Comparison of ENCODE assay signal across 1 cellular context in the genomic region with DNA sequence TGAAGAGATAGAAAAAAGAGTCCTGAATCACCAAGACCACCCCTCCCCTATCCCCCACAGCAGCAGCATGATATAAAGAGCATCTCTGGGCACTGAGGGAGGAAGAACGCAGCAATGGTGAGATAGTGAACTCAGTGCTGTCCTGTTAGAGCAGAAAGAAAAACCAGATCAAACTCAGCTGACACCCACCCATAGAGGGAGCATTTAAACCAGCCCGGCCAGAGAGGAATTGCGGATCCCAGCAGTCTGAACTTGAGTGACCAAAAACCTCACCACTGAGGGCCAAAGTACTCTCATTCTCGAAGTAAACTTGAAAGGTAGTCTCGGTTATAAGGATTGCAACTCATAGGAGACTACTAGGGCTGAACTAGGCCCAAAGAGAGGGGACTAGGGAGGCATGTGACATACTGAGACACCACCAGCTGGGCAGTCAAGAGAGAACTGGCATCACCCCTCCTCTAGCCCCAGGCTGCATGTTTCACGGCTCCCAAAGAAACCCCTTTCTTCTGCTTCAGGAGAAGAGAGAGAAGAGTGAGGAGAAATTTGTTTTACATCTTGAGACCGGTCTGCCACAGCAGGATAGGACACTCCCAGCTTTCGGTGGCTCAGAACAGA.
TF ChIP-seq lines count a peak whose summit lies in the region.

No MANE protein-coding gene starts in this region.

TF ChIP-seq in GM23338, 12 proteins besides CTCF, POLR2A, EP300 and RAD21 (continued from another document):
- TF ChIP-seq, protein P1, sequence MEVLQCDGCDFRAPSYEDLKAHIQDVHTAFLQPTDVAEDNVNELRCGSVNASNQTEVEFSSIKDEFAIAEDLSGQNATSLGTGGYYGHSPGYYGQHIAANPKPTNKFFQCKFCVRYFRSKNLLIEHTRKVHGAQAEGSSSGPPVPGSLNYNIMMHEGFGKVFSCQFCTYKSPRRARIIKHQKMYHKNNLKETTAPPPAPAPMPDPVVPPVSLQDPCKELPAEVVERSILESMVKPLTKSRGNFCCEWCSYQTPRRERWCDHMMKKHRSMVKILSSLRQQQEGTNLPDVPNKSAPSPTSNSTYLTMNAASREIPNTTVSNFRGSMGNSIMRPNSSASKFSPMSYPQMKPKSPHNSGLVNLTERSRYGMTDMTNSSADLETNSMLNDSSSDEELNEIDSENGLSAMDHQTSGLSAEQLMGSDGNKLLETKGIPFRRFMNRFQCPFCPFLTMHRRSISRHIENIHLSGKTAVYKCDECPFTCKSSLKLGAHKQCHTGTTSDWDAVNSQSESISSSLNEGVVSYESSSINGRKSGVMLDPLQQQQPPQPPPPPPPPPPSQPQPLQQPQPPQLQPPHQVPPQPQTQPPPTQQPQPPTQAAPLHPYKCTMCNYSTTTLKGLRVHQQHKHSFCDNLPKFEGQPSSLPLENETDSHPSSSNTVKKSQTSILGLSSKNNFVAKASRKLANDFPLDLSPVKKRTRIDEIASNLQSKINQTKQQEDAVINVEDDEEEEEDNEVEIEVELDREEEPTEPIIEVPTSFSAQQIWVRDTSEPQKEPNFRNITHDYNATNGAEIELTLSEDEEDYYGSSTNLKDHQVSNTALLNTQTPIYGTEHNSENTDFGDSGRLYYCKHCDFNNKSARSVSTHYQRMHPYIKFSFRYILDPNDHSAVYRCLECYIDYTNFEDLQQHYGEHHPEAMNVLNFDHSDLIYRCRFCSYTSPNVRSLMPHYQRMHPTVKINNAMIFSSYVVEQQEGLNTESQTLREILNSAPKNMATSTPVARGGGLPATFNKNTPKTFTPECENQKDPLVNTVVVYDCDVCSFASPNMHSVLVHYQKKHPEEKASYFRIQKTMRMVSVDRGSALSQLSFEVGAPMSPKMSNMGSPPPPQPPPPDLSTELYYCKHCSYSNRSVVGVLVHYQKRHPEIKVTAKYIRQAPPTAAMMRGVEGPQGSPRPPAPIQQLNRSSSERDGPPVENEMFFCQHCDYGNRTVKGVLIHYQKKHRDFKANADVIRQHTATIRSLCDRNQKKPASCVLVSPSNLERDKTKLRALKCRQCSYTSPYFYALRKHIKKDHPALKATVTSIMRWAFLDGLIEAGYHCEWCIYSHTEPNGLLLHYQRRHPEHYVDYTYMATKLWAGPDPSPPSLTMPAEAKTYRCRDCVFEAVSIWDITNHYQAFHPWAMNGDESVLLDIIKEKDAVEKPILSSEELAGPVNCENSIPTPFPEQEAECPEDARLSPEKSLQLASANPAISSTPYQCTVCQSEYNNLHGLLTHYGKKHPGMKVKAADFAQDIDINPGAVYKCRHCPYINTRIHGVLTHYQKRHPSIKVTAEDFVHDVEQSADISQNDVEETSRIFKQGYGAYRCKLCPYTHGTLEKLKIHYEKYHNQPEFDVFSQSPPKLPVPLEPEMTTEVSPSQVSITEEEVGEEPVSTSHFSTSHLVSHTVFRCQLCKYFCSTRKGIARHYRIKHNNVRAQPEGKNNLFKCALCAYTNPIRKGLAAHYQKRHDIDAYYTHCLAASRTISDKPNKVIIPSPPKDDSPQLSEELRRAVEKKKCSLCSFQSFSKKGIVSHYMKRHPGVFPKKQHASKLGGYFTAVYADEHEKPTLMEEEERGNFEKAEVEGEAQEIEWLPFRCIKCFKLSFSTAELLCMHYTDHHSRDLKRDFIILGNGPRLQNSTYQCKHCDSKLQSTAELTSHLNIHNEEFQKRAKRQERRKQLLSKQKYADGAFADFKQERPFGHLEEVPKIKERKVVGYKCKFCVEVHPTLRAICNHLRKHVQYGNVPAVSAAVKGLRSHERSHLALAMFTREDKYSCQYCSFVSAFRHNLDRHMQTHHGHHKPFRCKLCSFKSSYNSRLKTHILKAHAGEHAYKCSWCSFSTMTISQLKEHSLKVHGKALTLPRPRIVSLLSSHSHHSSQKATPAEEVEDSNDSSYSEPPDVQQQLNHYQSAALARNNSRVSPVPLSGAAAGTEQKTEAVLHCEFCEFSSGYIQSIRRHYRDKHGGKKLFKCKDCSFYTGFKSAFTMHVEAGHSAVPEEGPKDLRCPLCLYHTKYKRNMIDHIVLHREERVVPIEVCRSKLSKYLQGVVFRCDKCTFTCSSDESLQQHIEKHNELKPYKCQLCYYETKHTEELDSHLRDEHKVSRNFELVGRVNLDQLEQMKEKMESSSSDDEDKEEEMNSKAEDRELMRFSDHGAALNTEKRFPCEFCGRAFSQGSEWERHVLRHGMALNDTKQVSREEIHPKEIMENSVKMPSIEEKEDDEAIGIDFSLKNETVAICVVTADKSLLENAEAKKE (CRISPR knock-in tag; IDR thresholded peaks at IDR 0.05): no peak
- TF ChIP-seq STAT1 (IDR thresholded peaks at IDR 0.05; ENCODE audit: unreplicated experiment) (no peak), JUNB (IDR thresholded peaks at IDR 0.05; ENCODE audit: unreplicated experiment) (no peak), NANOG (IDR thresholded peaks at IDR 0.05; ENCODE audit: borderline replicate concordance) (no peak), CREB1 (CRISPR knock-in tag; IDR thresholded peaks at IDR 0.05; ENCODE audit: low read depth) (no peak), EZH2 (IDR thresholded peaks at IDR 0.05; ENCODE audit: low read depth, unreplicated experiment) (no peak)
- TF ChIP-seq, protein P2, sequence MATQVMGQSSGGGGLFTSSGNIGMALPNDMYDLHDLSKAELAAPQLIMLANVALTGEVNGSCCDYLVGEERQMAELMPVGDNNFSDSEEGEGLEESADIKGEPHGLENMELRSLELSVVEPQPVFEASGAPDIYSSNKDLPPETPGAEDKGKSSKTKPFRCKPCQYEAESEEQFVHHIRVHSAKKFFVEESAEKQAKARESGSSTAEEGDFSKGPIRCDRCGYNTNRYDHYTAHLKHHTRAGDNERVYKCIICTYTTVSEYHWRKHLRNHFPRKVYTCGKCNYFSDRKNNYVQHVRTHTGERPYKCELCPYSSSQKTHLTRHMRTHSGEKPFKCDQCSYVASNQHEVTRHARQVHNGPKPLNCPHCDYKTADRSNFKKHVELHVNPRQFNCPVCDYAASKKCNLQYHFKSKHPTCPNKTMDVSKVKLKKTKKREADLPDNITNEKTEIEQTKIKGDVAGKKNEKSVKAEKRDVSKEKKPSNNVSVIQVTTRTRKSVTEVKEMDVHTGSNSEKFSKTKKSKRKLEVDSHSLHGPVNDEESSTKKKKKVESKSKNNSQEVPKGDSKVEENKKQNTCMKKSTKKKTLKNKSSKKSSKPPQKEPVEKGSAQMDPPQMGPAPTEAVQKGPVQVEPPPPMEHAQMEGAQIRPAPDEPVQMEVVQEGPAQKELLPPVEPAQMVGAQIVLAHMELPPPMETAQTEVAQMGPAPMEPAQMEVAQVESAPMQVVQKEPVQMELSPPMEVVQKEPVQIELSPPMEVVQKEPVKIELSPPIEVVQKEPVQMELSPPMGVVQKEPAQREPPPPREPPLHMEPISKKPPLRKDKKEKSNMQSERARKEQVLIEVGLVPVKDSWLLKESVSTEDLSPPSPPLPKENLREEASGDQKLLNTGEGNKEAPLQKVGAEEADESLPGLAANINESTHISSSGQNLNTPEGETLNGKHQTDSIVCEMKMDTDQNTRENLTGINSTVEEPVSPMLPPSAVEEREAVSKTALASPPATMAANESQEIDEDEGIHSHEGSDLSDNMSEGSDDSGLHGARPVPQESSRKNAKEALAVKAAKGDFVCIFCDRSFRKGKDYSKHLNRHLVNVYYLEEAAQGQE (IDR thresholded peaks at IDR 0.05; ENCODE audit: unreplicated experiment): no peak
- TF ChIP-seq, protein P3, sequence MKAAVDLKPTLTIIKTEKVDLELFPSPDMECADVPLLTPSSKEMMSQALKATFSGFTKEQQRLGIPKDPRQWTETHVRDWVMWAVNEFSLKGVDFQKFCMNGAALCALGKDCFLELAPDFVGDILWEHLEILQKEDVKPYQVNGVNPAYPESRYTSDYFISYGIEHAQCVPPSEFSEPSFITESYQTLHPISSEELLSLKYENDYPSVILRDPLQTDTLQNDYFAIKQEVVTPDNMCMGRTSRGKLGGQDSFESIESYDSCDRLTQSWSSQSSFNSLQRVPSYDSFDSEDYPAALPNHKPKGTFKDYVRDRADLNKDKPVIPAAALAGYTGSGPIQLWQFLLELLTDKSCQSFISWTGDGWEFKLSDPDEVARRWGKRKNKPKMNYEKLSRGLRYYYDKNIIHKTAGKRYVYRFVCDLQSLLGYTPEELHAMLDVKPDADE (IDR thresholded peaks at IDR 0.05): no peak
